In the genomic region with DNA sequence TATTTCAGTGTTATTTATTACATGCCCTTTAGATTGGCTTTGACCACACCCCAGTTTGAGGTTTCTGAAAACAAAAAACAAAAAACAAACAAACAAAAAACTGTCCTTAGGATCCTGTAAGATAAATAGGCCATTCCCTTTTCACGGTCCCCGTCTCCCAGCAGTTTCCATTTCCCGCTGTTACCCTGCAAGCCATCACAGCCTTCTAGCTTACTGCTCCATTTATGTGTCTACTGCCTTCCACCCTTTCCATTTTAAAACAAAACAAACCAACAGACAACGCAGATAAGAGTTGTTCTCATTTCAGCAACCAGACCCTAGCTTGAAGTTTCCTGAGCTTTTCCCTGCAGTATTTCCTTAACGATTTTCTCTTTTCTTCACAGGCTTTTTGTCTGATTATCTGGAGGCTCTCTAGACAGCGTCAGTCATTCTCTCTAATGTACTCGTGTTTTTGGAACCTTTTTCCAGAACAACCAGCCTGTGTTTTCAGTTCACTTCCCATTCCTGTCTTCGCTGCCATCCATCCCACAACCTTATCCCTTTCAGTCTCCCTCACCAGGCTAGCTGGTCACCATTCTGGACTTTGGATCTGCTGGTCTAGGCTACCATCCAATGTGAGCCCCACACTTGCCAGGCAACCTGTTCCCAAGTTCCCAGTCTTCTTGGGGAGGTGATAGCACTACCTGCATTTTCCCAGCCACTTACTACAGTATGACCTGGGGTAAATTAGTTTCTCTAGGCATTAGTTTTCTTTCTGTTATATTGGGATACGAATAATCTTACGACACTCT, we compare ENCODE assay signal across 19 cellular contexts.
DNase-seq lines count a peak whose midpoint lies in the region; ATAC-seq, FAIRE-seq and TF ChIP-seq lines count a peak whose summit lies in the region.
"Had no signal": no experiment of that assay in that cellular context is flagged by ENCODE, and none has a peak within 500 bp of the region (broad histone marks: within the 10 kb centered on the region; RNA-seq: fewer than 3 reads in every experiment).

No MANE protein-coding gene starts in this region.

- no peaks in the 10 kb centered on the region for H3K27me3 ChIP-seq in H9 (ENCODE audit: insufficient read depth, low read length)
- no peaks in the 10 kb centered on the region for H3K27me3 ChIP-seq in stomach

- no peak for TF ChIP-seq EP300 in stomach (IDR thresholded peaks at IDR 0.05)

- H2BK15ac ChIP-seq in H9 (ENCODE audit: low read depth, low read length) = no peak overlapping the region

- no peaks in the 10 kb centered on the region for H4K20me1 ChIP-seq in H9 (ENCODE audit: control insufficient read depth, insufficient read depth, insufficient read length)

- H4K91ac ChIP-seq in H9 (ENCODE audit: insufficient read length, low read depth, low read length) = no peak overlapping the region

- no peak overlapping the region for H2BK5ac ChIP-seq in H9 (ENCODE audit: insufficient read length, low read length)

- no peak for TF ChIP-seq POLR2A in stomach (IDR thresholded peaks at IDR 0.05)

- peak overlapping the region; percentile 26 for H2BK20ac ChIP-seq in H9 (ENCODE audit: low read depth, low read length, poor library complexity, severe bottlenecking)

- DNase-seq in H9 (no peak), cerebellar cortex (ENCODE audit: low spot score) (peak; percentile 76), naive B cell (no peak), type B pancreatic cell (ENCODE audit: extremely low spot score, unreplicated experiment) (no peak), frontal cortex (ENCODE audit: low spot score in 2 of 2) (no peak), stomach (no peak)
- no peak for DNase-seq in stimulated activated CD4-positive, alpha-beta T cell treated with anti-CD3 and anti-CD28 coated beads, Interleukin-2, amount 100 ng/mL, for 48 hours
- DNase-seq: CD4-positive, CD25-positive, alpha-beta regulatory T cell; DMS79 treated with DMSO at 0.1 percent for 48 hours; GDM1; Kasumi-1; MM.1S; NCI-H1092 treated with DMSO at 0.1 percent for 48 hours; NCI-H226; NCI-H524 treated with DMSO at 0.1 percent for 48 hours had no signal

- H2BK12ac ChIP-seq in H9 (ENCODE audit: insufficient read length, low read depth, low read length) = no peak overlapping the region

- H3T11ph ChIP-seq in H9 (ENCODE audit: low read length) = no peak overlapping the region

- H4K8ac ChIP-seq in H9 (replicated peaks; ENCODE audit: insufficient read length, low read depth, low read length) = no peak overlapping the region

- no peaks in the 10 kb centered on the region for H3K79me1 ChIP-seq in H9 (ENCODE audit: insufficient read depth, low read depth, low read length, poor library complexity, severe bottlenecking)

- no peaks in the 10 kb centered on the region; a peak in 1 of 7 replicates for H3K36me3 Mint-ChIP-seq in H9 (ENCODE audit: insufficient read depth in 1 of 3, low read depth in 3 of 3)
- H3K36me3 Mint-ChIP-seq in naive B cell = peaks cover 0 to 18% of the 10 kb centered on the region in 2 donors
- H3K36me3 Mint-ChIP-seq in type B pancreatic cell = no peaks in the 10 kb centered on the region
- H3K36me3 Mint-ChIP-seq: CD4-positive, CD25-positive, alpha-beta regulatory T cell had no signal

- no peak overlapping the region for H3K4me2 ChIP-seq in H9 (ENCODE audit: insufficient read depth, insufficient read length, low read length)

- no peaks in the 10 kb centered on the region for H3K79me2 ChIP-seq in H9 (ENCODE audit: insufficient read depth, low read length)

- no peak overlapping the region for H3K27ac ChIP-seq in H9 (ENCODE audit: insufficient read length, low read depth, low read length)
- H3K27ac ChIP-seq in stomach = no peak overlapping the region

- no peak overlapping the region for H3K23ac ChIP-seq in H9 (ENCODE audit: insufficient read length, low read depth, low read length)

- H3K9me3 Mint-ChIP-seq in H9 = no peaks in the 10 kb centered on the region
- no peaks in the 10 kb centered on the region for H3K9me3 Mint-ChIP-seq in naive B cell
- H3K9me3 Mint-ChIP-seq in type B pancreatic cell = no peaks in the 10 kb centered on the region
- H3K9me3 Mint-ChIP-seq: IgD-negative memory B cell had no signal

- no peaks in the 10 kb centered on the region for H3K36me3 ChIP-seq in stomach

- H3K4ac ChIP-seq in H9 (ENCODE audit: low read depth, low read length) = no peak overlapping the region

- no peak overlapping the region for H3K18ac ChIP-seq in H9 (ENCODE audit: insufficient read length, low read depth, low read length)

- H3K4me3 Mint-ChIP-seq in H9 = no peak overlapping the region
- H3K4me3 Mint-ChIP-seq in naive B cell = peak overlapping the region in 1 of 8 donors; percentile 26
- H3K4me3 Mint-ChIP-seq in type B pancreatic cell = peak overlapping the region; percentile 0
- H3K4me3 Mint-ChIP-seq: B cell; CD4-positive, CD25-positive, alpha-beta regulatory T cell; IgD-negative memory B cell had no signal

- no peak overlapping the region for H3K4me3 ChIP-seq in stomach
- H3K4me3 ChIP-seq: GM12878 had no signal

- H3K9ac ChIP-seq in H9 (ENCODE audit: extremely low read depth, insufficient read length, low read length) = no peak overlapping the region

- FAIRE-seq in frontal cortex (lab: Jason Lieb, UNC) = no peak
- FAIRE-seq: GM12878 had no signal

- peaks cover 1% of the 10 kb centered on the region; the same call in 1 of the 2 replicates for H3K4me1 ChIP-seq in H9 (ENCODE audit: insufficient read depth, low read length)
- H3K4me1 ChIP-seq in stomach = peaks cover 0 to 15% (median 5%) of the 10 kb centered on the region in 4 donors

- WGBS in H9 (ENCODE audit: extremely low coverage, insufficient read length, low lambda C conversion rate) = no CpG with 5 or more reads among the region's 10 CpGs
- WGBS in stomach, 5 donors = 73 to 81% (median 74%) methylated on average over 10 of the region's 10 CpGs

- H3K4me1 Mint-ChIP-seq in H9 (peaks cover 15 to 17% of the 10 kb centered on the region in 2 experiments), naive B cell (peaks cover 18 to 28% (median 19%) of the 10 kb centered on the region in 3 donors), type B pancreatic cell (ENCODE audit: unreplicated experiment) (peaks cover 10% of the 10 kb centered on the region)
- H3K4me1 Mint-ChIP-seq: CD4-positive, CD25-positive, alpha-beta regulatory T cell had no signal

- H2BK120ac ChIP-seq in H9 (ENCODE audit: low read depth, low read length, poor library complexity, severe bottlenecking) = no peak overlapping the region

- H3K27ac Mint-ChIP-seq in H9 (peak overlapping the region; percentile 17 to 50 (median 32); a peak in 6 of 7 replicates), naive B cell (peak overlapping the region in 5 of 6 donors; percentile 19 to 84 (median 69)), type B pancreatic cell (no peak overlapping the region)
- H3K27ac Mint-ChIP-seq: B cell; CD4-positive, CD25-positive, alpha-beta regulatory T cell; IgD-negative memory B cell had no signal

- TF ChIP-seq CTCF in H9 (conservative IDR thresholded peaks at IDR 0.05) (no peak), type B pancreatic cell (conservative IDR thresholded peaks at IDR 0.05) (no peak), stomach (IDR thresholded peaks at IDR 0.05) (no peak)

- no peak overlapping the region for H3K56ac ChIP-seq in H9 (ENCODE audit: insufficient read length, low read depth, low read length)

- no peak overlapping the region for H4K5ac ChIP-seq in H9 (ENCODE audit: insufficient read length, low read depth, low read length)

- no peak for ATAC-seq in naive B cell (ENCODE audit: low read depth in 2 of 2)
- ATAC-seq: GM12878, HCT116 had no signal

- no peaks in the 10 kb centered on the region for H3K23me2 ChIP-seq in H9 (ENCODE audit: insufficient read length, low read depth, low read length, poor library complexity, severe bottlenecking)

- intact Hi-C loops in stomach (cut with DNase I; ENCODE audit: low total_unique reads) = no loop called here

- no peaks in the 10 kb centered on the region for H3K9me3 ChIP-seq in H9 (ENCODE audit: control insufficient read depth, low read depth, low read length)
- no peaks in the 10 kb centered on the region for H3K9me3 ChIP-seq in stomach

- H2AFZ ChIP-seq in H9 (ENCODE audit: low read length) = no peak overlapping the region

- no peak overlapping the region for H2AK5ac ChIP-seq in H9 (ENCODE audit: insufficient read length, low read length)

- H3K27me3 Mint-ChIP-seq in H9 (ENCODE audit: low read depth) (no peaks in the 10 kb centered on the region), naive B cell (no peaks in the 10 kb centered on the region), type B pancreatic cell (no peaks in the 10 kb centered on the region)
- H3K27me3 Mint-ChIP-seq: B cell; CD4-positive, CD25-positive, alpha-beta regulatory T cell; IgD-negative memory B cell had no signal

- H3K14ac ChIP-seq in H9 (ENCODE audit: insufficient read depth, low read length) = no peak overlapping the region
